ENCODE assay signal across 9 cellular contexts in genomic region chr19:51514866-51515481, GRCh38. TPM values are rescaled to one million over a fixed set of nuclear protein-coding genes. Genes with fewer than 3 reads are reported as not detected.
DNase-seq lines count a peak whose midpoint lies in the region; ATAC-seq and TF ChIP-seq lines count a peak whose summit lies in the region.
"Had no signal": no experiment of that assay in that cellular context is flagged by ENCODE, and none has a peak within 500 bp of the region (broad histone marks: within the 10 kb centered on the region; RNA-seq: fewer than 3 reads in every experiment).

No MANE protein-coding gene starts in this region.

- TF ChIP-seq CTCF in brain (conservative IDR thresholded peaks at IDR 0.05) (peak; percentile 61 to 77), testis (IDR thresholded peaks at IDR 0.05) (peak; percentile 27 to 91 (median 61))

- H3K36me3 Mint-ChIP-seq in brain, result no peaks in the 10 kb centered on the region

- H3K9me3 Mint-ChIP-seq in brain, result peaks cover 0 to 3% (median 0%) of the 10 kb centered on the region in 5 experiments

- DNase-seq in DMS53 treated with DMSO at 0.1 percent for 48 hours (lab: John Stamatoyannopoulos, UW; ENCODE audit: unreplicated experiment) (peak; percentile 16), HCEC 1CT (peak; percentile 24), NOMO-1 treated with DMSO at 0.1 percent for 48 hours (lab: John Stamatoyannopoulos, UW; ENCODE audit: unreplicated experiment) (peak; percentile 64), left kidney (ENCODE audit: low read depth, low spot score) (peak; percentile 64), testis (no peak), aorta (no peak)

- H3K27ac ChIP-seq in testis (no peak overlapping the region), aorta (ENCODE audit: low read depth in 1 of 2, low read length in 2 of 2) (no peak overlapping the region)

- no peak overlapping the region for H3K27ac Mint-ChIP-seq in brain

- intact Hi-C loops in testis (cut with DNase I; ENCODE audit: low total_unique reads), result no loop called here
- intact Hi-C loops in aorta (cut with DNase I), result no loop called here

- no peak for ATAC-seq in HG03439 (IDR thresholded peaks at IDR 0.05; ENCODE audit: unreplicated experiment)
- ATAC-seq in aorta (ENCODE audit: low FRiP score), result no peak

- WGBS in testis, 2 donors, result 22 to 26% methylated on average over 3 of the region's 3 CpGs
- WGBS in aorta, 2 donors, result 7 to 15% methylated on average over 3 of the region's 3 CpGs

- H3K27me3 ChIP-seq in testis (no peaks in the 10 kb centered on the region), aorta (ENCODE audit: control insufficient read depth in 1 of 2, insufficient read depth in 2 of 2, low read length in 1 of 2) (no peaks in the 10 kb centered on the region)

- peaks cover 35% of the 10 kb centered on the region for H3K27me3 Mint-ChIP-seq in brain

- H3K4me1 ChIP-seq in testis (no peaks in the 10 kb centered on the region), aorta (ENCODE audit: control insufficient read depth in 1 of 2, insufficient read depth in 2 of 2, low read length in 2 of 2) (no peaks in the 10 kb centered on the region)

- no peak overlapping the region for H3K4me3 Mint-ChIP-seq in brain

- no peak for TF ChIP-seq POLR2A in testis (IDR thresholded peaks at IDR 0.05)

- no peaks in the 10 kb centered on the region for H3K4me1 Mint-ChIP-seq in brain

- H3K9me3 ChIP-seq in testis, result no peaks in the 10 kb centered on the region
- H3K9me3 ChIP-seq in aorta (ENCODE audit: control insufficient read depth, low read length), result peaks cover 3% of the 10 kb centered on the region

- no peak overlapping the region for H3K4me3 ChIP-seq in testis
- no peak overlapping the region for H3K4me3 ChIP-seq in aorta (ENCODE audit: low read length in 2 of 2)

- no peaks in the 10 kb centered on the region for H3K36me3 ChIP-seq in testis (ENCODE audit: low read depth, missing control alignments)
- H3K36me3 ChIP-seq in aorta (ENCODE audit: control insufficient read depth in 1 of 2, insufficient read depth in 2 of 2, low read length in 1 of 2), result no peaks in the 10 kb centered on the region

RNA-seq across cellular contexts. Expression of gene SIGLEC12, which starts 13.4 kb away (rescaled TPM):
- polyA plus RNA-seq in brain (ENCODE audit: insufficient read depth, low read depth, low replicate concordance), result 0.51 TPM
- total RNA-seq in testis, result not detected
- 1.0 TPM for polyA plus RNA-seq in testis (ENCODE audit: insufficient read depth, low read depth, low replicate concordance)
- total RNA-seq in aorta, result 1 to 10 TPM in 1 of 2 donors, not detected in 1; 2.0 TPM
- under 1 TPM in 1 of 2 donors, not detected in 1; 0.75 TPM for polyA plus RNA-seq in aorta

RNA-seq across cellular contexts. Expression of gene SIGLEC6, which starts 16.5 kb away (rescaled TPM):
- polyA plus RNA-seq in brain (ENCODE audit: insufficient read depth, low read depth, low replicate concordance) (not detected), testis (ENCODE audit: insufficient read depth, low read depth, low replicate concordance) (0.29 TPM), aorta (not detected)
- total RNA-seq in testis (1 to 10 TPM in 1 of 2 donors, under 1 TPM in 1; 0.55 to 1.1 TPM), aorta (1 to 10 TPM in 1 of 2 donors, under 1 TPM in 1; 0.52 to 2.9 TPM)
- total RNA-seq: activated CD8-positive, alpha-beta memory T cell treated with anti-CD3 and anti-CD28 coated beads for 36 hours had no signal

RNA-seq across cellular contexts. Expression of gene CEACAM18, which starts 36.6 kb away (rescaled TPM):
- polyA plus RNA-seq in brain (ENCODE audit: insufficient read depth, low read depth, low replicate concordance) (not detected), testis (ENCODE audit: insufficient read depth, low read depth, low replicate concordance) (not detected), aorta (under 1 TPM in 1 of 2 donors, not detected in 1; 0.63 TPM)
- total RNA-seq in testis (not detected), aorta (not detected)
- total RNA-seq: activated CD8-positive, alpha-beta memory T cell treated with anti-CD3 and anti-CD28 coated beads for 36 hours had no signal

RNA-seq across cellular contexts. Expression of gene ZNF175, which starts 56.1 kb away (rescaled TPM):
- polyA plus RNA-seq in brain (ENCODE audit: insufficient read depth, low read depth, low replicate concordance), result 4.9 TPM
- 10 to 100 TPM; 12.1 to 12.3 TPM for total RNA-seq in testis
- 11.0 TPM for polyA plus RNA-seq in testis (ENCODE audit: insufficient read depth, low read depth, low replicate concordance)
- 10 to 100 TPM; 15.1 to 16.6 TPM for total RNA-seq in aorta
- 1 to 10 TPM; 1.8 to 3.1 TPM for polyA plus RNA-seq in aorta

RNA-seq across cellular contexts. Expression of gene SIGLEC8, which starts 56.7 kb away (rescaled TPM):
- polyA plus RNA-seq in brain (ENCODE audit: insufficient read depth, low read depth, low replicate concordance) (2.0 TPM), testis (ENCODE audit: insufficient read depth, low read depth, low replicate concordance) (0.61 TPM), aorta (1 to 10 TPM in 1 of 2 donors, under 1 TPM in 1; 0.15 to 1.1 TPM)
- total RNA-seq in testis (1 to 10 TPM in 1 of 2 donors, under 1 TPM in 1; 0.31 to 3.1 TPM), aorta (under 1 TPM; 0.16 to 0.69 TPM)
- total RNA-seq: activated CD8-positive, alpha-beta memory T cell treated with anti-CD3 and anti-CD28 coated beads for 36 hours had no signal

Comparison
In these comparisons a context has a peak if more than half of its experiments do, and no peak if none do; other contexts are left out.
1. DNase-seq: peak in DMS53 treated with DMSO at 0.1 percent for 48 hours (single experiment), HCEC 1CT (single experiment), NOMO-1 treated with DMSO at 0.1 percent for 48 hours (single experiment) and left kidney (single experiment); none in testis (single experiment) and aorta (0 of 2).